ENCODE assay signal across 11 cellular contexts in the genomic region with DNA sequence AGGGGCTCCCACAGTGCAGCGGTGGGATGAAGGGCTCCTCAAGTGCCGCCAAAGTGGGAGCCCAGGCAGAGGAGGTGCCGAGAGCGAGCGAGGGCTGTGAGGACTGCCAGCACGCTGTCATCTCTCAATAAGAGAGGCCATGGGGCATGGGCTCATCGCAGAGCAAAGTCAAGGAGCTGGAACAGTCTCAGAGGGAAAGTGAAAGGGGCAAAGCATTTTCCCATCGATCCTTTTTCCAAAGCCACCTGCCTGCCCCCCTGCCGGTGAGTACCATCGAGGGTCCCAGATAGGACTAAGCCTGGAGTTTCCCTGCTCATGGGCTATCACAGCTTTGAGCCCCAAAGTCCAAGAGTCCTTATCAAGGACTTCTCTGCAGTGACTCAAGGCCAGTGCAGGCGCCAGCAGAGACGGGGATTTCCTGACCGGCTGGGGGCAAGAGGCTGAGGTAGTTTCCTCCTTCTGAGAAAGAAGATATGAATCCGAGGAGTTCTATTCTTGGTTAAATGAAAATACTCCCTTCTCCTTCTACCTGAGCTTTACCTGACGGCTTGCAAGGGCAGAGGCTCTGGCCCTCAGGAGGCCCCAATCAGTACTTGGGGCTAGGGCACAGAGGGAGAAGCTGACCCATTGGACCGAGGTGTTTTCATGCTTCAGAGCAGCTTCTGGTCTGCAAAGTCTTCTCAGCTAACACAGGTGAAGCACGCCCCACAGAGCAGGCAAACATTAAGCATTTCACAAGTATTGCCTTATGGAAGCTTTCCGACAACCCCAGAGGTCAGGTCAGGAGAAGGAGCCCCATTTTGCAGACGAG. TPM values are rescaled to one million over a fixed set of nuclear protein-coding genes. Genes with fewer than 3 reads are reported as not detected.
DNase-seq lines count a peak whose midpoint lies in the region; ATAC-seq and TF ChIP-seq lines count a peak whose summit lies in the region.
"Had no signal": no experiment of that assay in that cellular context is flagged by ENCODE, and none has a peak within 500 bp of the region (broad histone marks: within the 10 kb centered on the region; RNA-seq: fewer than 3 reads in every experiment).

No MANE protein-coding gene starts in this region.

- no peak for ATAC-seq in activated naive CD8-positive, alpha-beta T cell treated with anti-CD3 and anti-CD28 coated beads, Interleukin-2, amount 50 U/mL, for 24 hours
- ATAC-seq in HG03432 (IDR thresholded peaks at IDR 0.05; ENCODE audit: unreplicated experiment): peak; percentile 55
- ATAC-seq in stimulated activated naive CD8-positive, alpha-beta T cell treated with anti-CD3 and anti-CD28 coated beads, Interleukin-15, Interleukin-2, amounts not matched to agents 100 U/mL and 50 U/mL, for 24 hours: no peak
- ATAC-seq in PC-3: no peak
- ATAC-seq: activated CD8-positive, alpha-beta memory T cell treated with anti-CD3 and anti-CD28 coated beads, Interleukin-2, amount 10 ng/mL, durations not matched to agents 7 days and 5 days had no signal

- H3K9me2 ChIP-seq in PC-3 (replicated peaks; ENCODE audit: low read length): no peaks in the 10 kb centered on the region

- H3K36me3 Mint-ChIP-seq in activated naive CD8-positive, alpha-beta T cell treated with anti-CD3 and anti-CD28 coated beads, Interleukin-2, amount 50 U/mL, for 24 hours (ENCODE audit: low read depth): no peaks in the 10 kb centered on the region
- no peaks in the 10 kb centered on the region for H3K36me3 Mint-ChIP-seq in activated naive CD8-positive, alpha-beta T cell treated with anti-CD3 and anti-CD28 coated beads for 36 hours
- H3K36me3 Mint-ChIP-seq: neural progenitor cell had no signal

- H3K4me1 ChIP-seq in prostate gland (replicated peaks) (no peaks in the 10 kb centered on the region), PC-3 (ENCODE audit: insufficient read depth, low read length) (no peaks in the 10 kb centered on the region)
- H3K4me1 ChIP-seq: neural progenitor cell had no signal

- no peaks in the 10 kb centered on the region for H3K9me3 Mint-ChIP-seq in activated naive CD8-positive, alpha-beta T cell treated with anti-CD3 and anti-CD28 coated beads, Interleukin-2, amount 50 U/mL, for 24 hours
- H3K9me3 Mint-ChIP-seq in activated naive CD8-positive, alpha-beta T cell treated with anti-CD3 and anti-CD28 coated beads for 36 hours: no peaks in the 10 kb centered on the region
- H3K9me3 Mint-ChIP-seq: neural progenitor cell had no signal

- no peak overlapping the region for H3K9ac ChIP-seq in PC-3 (ENCODE audit: low read length)
- H3K9ac ChIP-seq: neural progenitor cell had no signal

- no peak overlapping the region for H2AFZ ChIP-seq in PC-3 (ENCODE audit: low read length)
- H2AFZ ChIP-seq: neural progenitor cell had no signal

- no TSS peak for BruUV-seq in PC-3 (replicated peaks; lab: Mats Ljungman, UMichigan)

- no peak overlapping the region for H3K4me3 Mint-ChIP-seq in activated naive CD8-positive, alpha-beta T cell treated with anti-CD3 and anti-CD28 coated beads, Interleukin-2, amount 50 U/mL, for 24 hours
- H3K4me3 Mint-ChIP-seq in activated naive CD8-positive, alpha-beta T cell treated with anti-CD3 and anti-CD28 coated beads for 36 hours: no peak overlapping the region
- H3K4me3 Mint-ChIP-seq: activated CD8-positive, alpha-beta memory T cell treated with anti-CD3 and anti-CD28 coated beads, Interleukin-2, amount 10 ng/mL, durations not matched to agents 7 days and 5 days had no signal

- H4K20me1 ChIP-seq in PC-3 (ENCODE audit: low read length): no peaks in the 10 kb centered on the region

- no peak for TF ChIP-seq POLR2A in prostate gland (IDR thresholded peaks at IDR 0.05)

- intact Hi-C loops in prostate gland (cut with DNase I): loop anchor here (10.0 kb wide), 1 partner anchor 340 kb away; a partner anchor contains a TSS
- intact Hi-C loops in PC-3 (cut with micrococcal nuclease): no loop called here

- no peak overlapping the region for H3K4me2 ChIP-seq in PC-3 (ENCODE audit: low read length)
- H3K4me2 ChIP-seq: neural progenitor cell had no signal

- no peaks in the 10 kb centered on the region for H3K27me3 ChIP-seq in brain microvascular endothelial cell (replicated peaks)
- H3K27me3 ChIP-seq in prostate gland (replicated peaks; ENCODE audit: insufficient read depth): no peaks in the 10 kb centered on the region
- H3K27me3 ChIP-seq in PC-3 (ENCODE audit: low read length): no peaks in the 10 kb centered on the region
- H3K27me3 ChIP-seq: neural progenitor cell had no signal

- H3K27ac Mint-ChIP-seq in activated naive CD8-positive, alpha-beta T cell treated with anti-CD3 and anti-CD28 coated beads, Interleukin-2, amount 50 U/mL, for 24 hours: peak overlapping the region; percentile 18
- no peak overlapping the region for H3K27ac Mint-ChIP-seq in activated naive CD8-positive, alpha-beta T cell treated with anti-CD3 and anti-CD28 coated beads for 36 hours
- H3K27ac Mint-ChIP-seq: activated CD8-positive, alpha-beta memory T cell treated with anti-CD3 and anti-CD28 coated beads, Interleukin-2, amount 10 ng/mL, durations not matched to agents 7 days and 5 days; neural progenitor cell had no signal

- no peaks in the 10 kb centered on the region for H3F3A ChIP-seq in PC-3 (ENCODE audit: low read length, unreplicated experiment)

- in situ Hi-C loops in brain microvascular endothelial cell (cut with HindIII; ENCODE audit: low pct_ligation_motif_present, low sequenced_read_pairs): no loop called here

- CTCF ChIA-PET in PC-3 (lab: Charles Lee): no interaction called here

- H3K27me3 Mint-ChIP-seq in activated naive CD8-positive, alpha-beta T cell treated with anti-CD3 and anti-CD28 coated beads, Interleukin-2, amount 50 U/mL, for 24 hours: no peaks in the 10 kb centered on the region
- no peaks in the 10 kb centered on the region for H3K27me3 Mint-ChIP-seq in activated naive CD8-positive, alpha-beta T cell treated with anti-CD3 and anti-CD28 coated beads for 36 hours
- H3K27me3 Mint-ChIP-seq: activated CD8-positive, alpha-beta memory T cell treated with anti-CD3 and anti-CD28 coated beads, Interleukin-2, amount 10 ng/mL, durations not matched to agents 7 days and 5 days had no signal

- H3K79me2 ChIP-seq in PC-3 (ENCODE audit: low read length): no peaks in the 10 kb centered on the region

- DNase-seq in activated naive CD8-positive, alpha-beta T cell treated with anti-CD3 and anti-CD28 coated beads, Interleukin-2, amount 50 U/mL, for 24 hours: peak; percentile 15
- DNase-seq in activated naive CD8-positive, alpha-beta T cell treated with anti-CD3 and anti-CD28 coated beads for 36 hours: no peak
- peak; percentile 67 for DNase-seq in brain microvascular endothelial cell
- DNase-seq in stimulated activated naive CD8-positive, alpha-beta T cell treated with anti-CD3 and anti-CD28 coated beads, Interleukin-15, Interleukin-2, amounts not matched to agents 100 U/mL and 50 U/mL, for 24 hours: peak; percentile 24
- no peak for DNase-seq in prostate gland (ENCODE audit: low spot score)
- DNase-seq in foreskin melanocyte: no peak
- no peak for DNase-seq in PC-3
- DNase-seq: activated CD8-positive, alpha-beta memory T cell treated with anti-CD3 and anti-CD28 coated beads, Interleukin-2, amount 10 ng/mL, durations not matched to agents 7 days and 5 days had no signal

- H3K9me3 ChIP-seq in prostate gland (no peaks in the 10 kb centered on the region), PC-3 (ENCODE audit: low read length) (no peaks in the 10 kb centered on the region)

- H3K4me3 ChIP-seq in brain microvascular endothelial cell (ENCODE audit: low read depth, low read length): no peak overlapping the region
- no peak overlapping the region for H3K4me3 ChIP-seq in prostate gland
- no peak overlapping the region for H3K4me3 ChIP-seq in PC-3 (ENCODE audit: low read length)
- H3K4me3 ChIP-seq: neural progenitor cell had no signal

- POLR2A ChIA-PET in PC-3 (lab: Charles Lee; ENCODE audit: unreplicated experiment): interaction anchor here (0.6 kb wide), 1 partner anchor 236 kb away, joined by 14 read pairs; no protein-coding TSS in a partner anchor

- H3K36me3 ChIP-seq in brain microvascular endothelial cell (replicated peaks) (no peaks in the 10 kb centered on the region), prostate gland (no peaks in the 10 kb centered on the region), PC-3 (ENCODE audit: low read depth, low read length) (no peaks in the 10 kb centered on the region)
- H3K36me3 ChIP-seq: neural progenitor cell had no signal

- peaks cover 7% of the 10 kb centered on the region for H3K4me1 Mint-ChIP-seq in activated naive CD8-positive, alpha-beta T cell treated with anti-CD3 and anti-CD28 coated beads, Interleukin-2, amount 50 U/mL, for 24 hours
- H3K4me1 Mint-ChIP-seq in activated naive CD8-positive, alpha-beta T cell treated with anti-CD3 and anti-CD28 coated beads for 36 hours: peaks cover 5% of the 10 kb centered on the region

- 87% methylated on average over 19 of the region's 19 CpGs for WGBS in prostate gland

- no peak for TF ChIP-seq CTCF in brain microvascular endothelial cell (IDR thresholded peaks at IDR 0.05; ENCODE audit: low read depth, low read length, missing control alignments)
- no peak for TF ChIP-seq CTCF in prostate gland (IDR thresholded peaks at IDR 0.05)
- no peak for TF ChIP-seq CTCF in PC-3 (conservative IDR thresholded peaks at IDR 0.05; ENCODE audit: low read depth, low read length)

- H3K27ac ChIP-seq in brain microvascular endothelial cell (peak overlapping the region; percentile 19), prostate gland (no peak overlapping the region), PC-3 (ENCODE audit: low read length) (no peak overlapping the region)
- H3K27ac ChIP-seq: neural progenitor cell, RWPE1 had no signal

RNA-seq across cellular contexts. Expression of a gene that starts 22.6 kb away (rescaled TPM):
- total RNA-seq in activated naive CD8-positive, alpha-beta T cell treated with anti-CD3 and anti-CD28 coated beads for 36 hours: 1 to 10 TPM; 2.8 to 3.1 TPM
- total RNA-seq in prostate gland (1 to 10 TPM in 1 of 2 donors, under 1 TPM in 1; 0.74 to 1.8 TPM), PC-3 (2014; rRNA removed) (not detected in 2 replicates)

RNA-seq across cellular contexts. Expression of a gene that starts 28.2 kb away (rescaled TPM):
- total RNA-seq in activated naive CD8-positive, alpha-beta T cell treated with anti-CD3 and anti-CD28 coated beads for 36 hours: not detected
- total RNA-seq in prostate gland (under 1 TPM in 1 of 2 donors, not detected in 1; 0.34 TPM), PC-3 (2014; rRNA removed) (not detected in 2 replicates)
- total RNA-seq: activated CD8-positive, alpha-beta memory T cell treated with anti-CD3 and anti-CD28 coated beads, Interleukin-2, amount 10 ng/mL, durations not matched to agents 7 days and 5 days had no signal

Comparison
In these comparisons a context has a peak if more than half of its experiments do, and no peak if none do; other contexts are left out.
1. DNase-seq: peak in activated naive CD8-positive, alpha-beta T cell treated with anti-CD3 and anti-CD28 coated beads, Interleukin-2, amount 50 U/mL, for 24 hours (single experiment), brain microvascular endothelial cell (single experiment) and stimulated activated naive CD8-positive, alpha-beta T cell treated with anti-CD3 and anti-CD28 coated beads, Interleukin-15, Interleukin-2, amounts not matched to agents 100 U/mL and 50 U/mL, for 24 hours (single experiment); none in activated naive CD8-positive, alpha-beta T cell treated with anti-CD3 and anti-CD28 coated beads for 36 hours (single experiment), prostate gland (single experiment), foreskin melanocyte (single experiment) and PC-3 (single experiment).